Comparison of ENCODE assay signal across 8 cellular contexts in genomic region chr16:69930117-69930776, GRCh38. TPM values are rescaled to one million over a fixed set of nuclear protein-coding genes. Genes with fewer than 3 reads are reported as not detected.
DNase-seq lines count a peak whose midpoint lies in the region; ATAC-seq and TF ChIP-seq lines count a peak whose summit lies in the region.

No MANE protein-coding gene starts in this region.

- H3K27me3 ChIP-seq in AG04450 (ENCODE audit: control insufficient read depth, insufficient read depth, low read length) = no peaks in the 10 kb centered on the region

- no peak overlapping the region for H3K4me3 Mint-ChIP-seq in activated CD4-positive, alpha-beta memory T cell treated with anti-CD3 and anti-CD28 coated beads for 36 hours

- H3K4me1 Mint-ChIP-seq in activated CD4-positive, alpha-beta memory T cell treated with anti-CD3 and anti-CD28 coated beads for 36 hours (ENCODE audit: low read depth) = no peaks in the 10 kb centered on the region

- no peaks in the 10 kb centered on the region for H3K4me1 ChIP-seq in mucosa of descending colon (ENCODE audit: low read depth)

- H3K27me3 Mint-ChIP-seq in activated CD4-positive, alpha-beta memory T cell treated with anti-CD3 and anti-CD28 coated beads for 36 hours = no peaks in the 10 kb centered on the region

- POLR2A ChIA-PET in AG04450 (lab: Yijun Ruan, JAX) = interaction anchor here (0.9 kb wide), 1 partner anchor 134 kb away, joined by 3 read pairs; no protein-coding TSS in a partner anchor
- POLR2A ChIA-PET in activated CD4-positive, alpha-beta memory T cell treated with anti-CD3 and anti-CD28 coated beads for 36 hours (lab: Charles Lee) = no interaction called here

- DNase-seq in AG04450 (ENCODE audit: low read depth, low spot score) (no peak), NCI-H1930 (lab: John Stamatoyannopoulos, UW) (peak; percentile 1 to 38), epidermal melanocyte (ENCODE audit: insufficient read length, low spot score) (peak; percentile 74), mucosa of descending colon (peak in 2 of 3 donors; percentile 42 to 80), substantia nigra (lab: John Stamatoyannopoulos, UW) (peak in 29 of 49 donors; percentile 7 to 65 (median 22)), NCI-H524 treated with DMSO at 0.1 percent for 48 hours (lab: John Stamatoyannopoulos, UW) (no peak)
- peak; percentile 39 for DNase-seq in activated CD4-positive, alpha-beta memory T cell treated with anti-CD3 and anti-CD28 coated beads for 36 hours

- intact Hi-C loops in activated CD4-positive, alpha-beta memory T cell treated with anti-CD3 and anti-CD28 coated beads for 36 hours (cut with micrococcal nuclease) = loop anchor here (1.0 kb wide), 2 partner anchors 134 to 221 kb away; no protein-coding TSS in a partner anchor
- intact Hi-C loops in mucosa of descending colon (cut with DNase I, micrococcal nuclease) = loop anchor here in 1 of 2 donors (2.0 kb wide), 1 partner anchor 133 kb away; no protein-coding TSS in a partner anchor

- no peaks in the 10 kb centered on the region for H3K9me3 Mint-ChIP-seq in activated CD4-positive, alpha-beta memory T cell treated with anti-CD3 and anti-CD28 coated beads for 36 hours

- CTCF ChIA-PET in AG04450 (lab: Charles Lee) = interaction anchor here (0.5 to 6.7 kb wide), 35 partner anchors 9 to 1713 kb away, joined by 3 to 216 read pairs (median 4); partner anchors contain the start of genes NOB1 and WWP2
- CTCF ChIA-PET in activated CD4-positive, alpha-beta memory T cell treated with anti-CD3 and anti-CD28 coated beads for 36 hours (lab: Charles Lee) = interaction anchor here (0.5 to 4.5 kb wide), 45 partner anchors 8 to 358 kb away, joined by 3 to 41 read pairs (median 3); partner anchors contain the start of genes NOB1 and NQO1

- H3K9me3 ChIP-seq in AG04450 (ENCODE audit: control insufficient read depth, insufficient read depth, low read length) (no peaks in the 10 kb centered on the region; the same call in 1 of the 2 replicates), mucosa of descending colon (no peaks in the 10 kb centered on the region)

- H3K4me3 ChIP-seq in AG04450 (ENCODE audit: low read depth, low read length) = no peak overlapping the region
- H3K4me3 ChIP-seq in mucosa of descending colon = no peak overlapping the region

- peak; percentile 82 for ATAC-seq in mucosa of descending colon

- no peaks in the 10 kb centered on the region for H3K36me3 ChIP-seq in mucosa of descending colon (ENCODE audit: low read depth)

- H3K27ac Mint-ChIP-seq in activated CD4-positive, alpha-beta memory T cell treated with anti-CD3 and anti-CD28 coated beads for 36 hours = no peak overlapping the region

- no peak overlapping the region for H3K27ac ChIP-seq in AG04450 (ENCODE audit: low read depth, low read length)
- peak overlapping the region; percentile 49 for H3K27ac ChIP-seq in substantia nigra (ENCODE audit: low read depth, low read length, poor library complexity, severe bottlenecking)

- TF ChIP-seq CTCF in AG04450 (IDR thresholded peaks at IDR 0.05; ENCODE audit: low read depth, low read length) (peak; percentile 76), GM12872 (IDR thresholded peaks at IDR 0.05; ENCODE audit: insufficient read depth, low read depth, low read length) (peak; percentile 67), mucosa of descending colon (IDR thresholded peaks at IDR 0.05) (peak; percentile 23)

- peaks cover 13% of the 10 kb centered on the region for H3K36me3 Mint-ChIP-seq in activated CD4-positive, alpha-beta memory T cell treated with anti-CD3 and anti-CD28 coated beads for 36 hours

RNA-seq across cellular contexts. Expression of gene CLEC18A, which starts 20.9 kb away (rescaled TPM):
- 0.12 TPM in 1 of 2 replicates, not detected in the other for polyA plus RNA-seq in AG04450 (2011; rRNA removed)
- 0.09 and 0.70 TPM in 2 replicates for polyA minus RNA-seq in AG04450 (2011; rRNA and poly(A)+ RNA removed)
- total RNA-seq in activated CD4-positive, alpha-beta memory T cell treated with anti-CD3 and anti-CD28 coated beads for 36 hours = under 1 TPM; 0.44 to 0.81 TPM
- total RNA-seq in mucosa of descending colon = 1 to 10 TPM in 2 of 3 donors, under 1 TPM in 1; 0.43 to 2.9 (median 1.6) TPM

Comparison
In these comparisons a context has a peak if more than half of its experiments do, and no peak if none do; other contexts are left out.
1. DNase-seq: peak in NCI-H1930 (2 of 2), activated CD4-positive, alpha-beta memory T cell treated with anti-CD3 and anti-CD28 coated beads for 36 hours (single experiment), epidermal melanocyte (single experiment), mucosa of descending colon (2 of 3) and substantia nigra (29 of 49); none in AG04450 (single experiment) and NCI-H524 treated with DMSO at 0.1 percent for 48 hours (single experiment).
2. CTCF ChIP-seq: peak in every context shown above with its lines; median percentile 76 in AG04450; 67 in GM12872; 23 in mucosa of descending colon.